In genomic region chr1:90509225-90510048, GRCh38 we compare ENCODE assay signal across 17 cellular contexts.
A peak's percentile ranks its signal among the peaks of the same experiment; 100 is the strongest.
DNase-seq lines count a peak whose midpoint lies in the region; ATAC-seq and TF ChIP-seq lines count a peak whose summit lies in the region.
"Had no signal": no experiment of that assay in that cellular context is flagged by ENCODE, and none has a peak within 500 bp of the region (broad histone marks: within the 10 kb centered on the region; RNA-seq: fewer than 3 reads in every experiment).

No MANE protein-coding gene starts in this region.

- H2BK120ac ChIP-seq in H9 (ENCODE audit: low read depth, low read length, poor library complexity, severe bottlenecking): no peak overlapping the region

- no peak overlapping the region for H3K56ac ChIP-seq in H9 (ENCODE audit: insufficient read length, low read depth, low read length)

- no peaks in the 10 kb centered on the region for H3K9me3 Mint-ChIP-seq in activated T-helper 2 cell treated with anti-CD3 and anti-CD28 coated beads, Interferon-gamma antibody, Interleukin-2, Interleukin-4, amounts not matched to agents 10 μg/mL and 5 μg/mL and 100 μg/mL, durations not matched to agents 14 hours and 24 hours and 36 hours
- no peaks in the 10 kb centered on the region for H3K9me3 Mint-ChIP-seq in H9

- H3K79me2 ChIP-seq in H9 (ENCODE audit: insufficient read depth, low read length): no peaks in the 10 kb centered on the region

- H3K27ac ChIP-seq in H9 (ENCODE audit: insufficient read length, low read depth, low read length): no peak overlapping the region
- H3K27ac ChIP-seq: adrenal gland, ovary, suprapubic skin had no signal

- no peak overlapping the region for H2AK5ac ChIP-seq in H9 (ENCODE audit: insufficient read length, low read length)

- no peaks in the 10 kb centered on the region for H3K4me1 ChIP-seq in H9 (ENCODE audit: insufficient read depth, low read length)
- H3K4me1 ChIP-seq: adrenal gland, suprapubic skin had no signal

- DNase-seq in activated T-helper 2 cell treated with anti-CD3 and anti-CD28 coated beads, Interferon-gamma antibody, Interleukin-2, Interleukin-4, amounts not matched to agents 10 μg/mL and 5 μg/mL and 100 μg/mL, durations not matched to agents 14 hours and 24 hours and 36 hours (ENCODE audit: low spot score): no peak
- no peak for DNase-seq in NCI-H446 (lab: John Stamatoyannopoulos, UW)
- no peak for DNase-seq in H9
- DNase-seq in Right ventricle myocardium superior: no peak
- no peak for DNase-seq in putamen (ENCODE audit: low spot score)
- DNase-seq: activated CD8-positive, alpha-beta T cell treated with anti-CD3 and anti-CD28 coated beads, Interleukin-2, amount 10 ng/mL, durations not matched to agents 7 days and 5 days; adrenal gland; NCI-H1436 treated with DMSO at 0.1 percent for 48 hours; NCI-H345; NK-92 treated with Interleukin-12 subunit alpha and Interleukin-12 subunit beta, amount 100 ng/mL, for 24 hours; ovary; stimulated activated CD4-positive, alpha-beta T cell treated with anti-CD3 and anti-CD28 coated beads, Interleukin-4, amount 100 ng/mL, for 1 hour had no signal

- no peak overlapping the region for H4K8ac ChIP-seq in H9 (replicated peaks; ENCODE audit: insufficient read length, low read depth, low read length)

- no peak overlapping the region for H3K14ac ChIP-seq in H9 (ENCODE audit: insufficient read depth, low read length)

- peaks cover 11% of the 10 kb centered on the region for H3K27me3 Mint-ChIP-seq in activated T-helper 2 cell treated with anti-CD3 and anti-CD28 coated beads, Interferon-gamma antibody, Interleukin-2, Interleukin-4, amounts not matched to agents 10 μg/mL and 5 μg/mL and 100 μg/mL, durations not matched to agents 14 hours and 24 hours and 36 hours (ENCODE audit: low read depth)
- H3K27me3 Mint-ChIP-seq in H9 (ENCODE audit: low read depth): no peaks in the 10 kb centered on the region

- no peaks in the 10 kb centered on the region for H4K20me1 ChIP-seq in H9 (ENCODE audit: control insufficient read depth, insufficient read depth, insufficient read length)

- no peaks in the 10 kb centered on the region for H3K23me2 ChIP-seq in H9 (ENCODE audit: insufficient read length, low read depth, low read length, poor library complexity, severe bottlenecking)

- intact Hi-C loops in activated T-helper 2 cell treated with anti-CD3 and anti-CD28 coated beads, Interferon-gamma antibody, Interleukin-2, Interleukin-4, amounts not matched to agents 10 μg/mL and 5 μg/mL and 100 μg/mL, durations not matched to agents 14 hours and 24 hours and 36 hours (cut with micrococcal nuclease): loop anchor here (1.0 to 2.0 kb wide), 2 partner anchors 23 to 49 kb away; no protein-coding TSS in a partner anchor
- intact Hi-C loops in Right ventricle myocardium superior (cut with DNase I): no loop called here

- H3K9ac ChIP-seq in H9 (ENCODE audit: extremely low read depth, insufficient read length, low read length): no peak overlapping the region

- H4K91ac ChIP-seq in H9 (ENCODE audit: insufficient read length, low read depth, low read length): no peak overlapping the region

- no peak overlapping the region for H3K4ac ChIP-seq in H9 (ENCODE audit: low read depth, low read length)

- WGBS in H9 (ENCODE audit: extremely low coverage, insufficient read length, low lambda C conversion rate): no CpG with 5 or more reads among the region's 2 CpGs

- no peak overlapping the region for H2AFZ ChIP-seq in H9 (ENCODE audit: low read length)

- ATAC-seq in GM18861 (IDR thresholded peaks at IDR 0.05; ENCODE audit: unreplicated experiment): peak; percentile 54
- ATAC-seq in GM21723 (IDR thresholded peaks at IDR 0.05; ENCODE audit: unreplicated experiment): peak; percentile 52
- ATAC-seq in HG03196 (IDR thresholded peaks at IDR 0.05; ENCODE audit: unreplicated experiment): peak; percentile 60
- ATAC-seq in Right ventricle myocardium superior (ENCODE audit: poor library complexity): no peak
- ATAC-seq: activated CD8-positive, alpha-beta T cell treated with anti-CD3 and anti-CD28 coated beads, Interleukin-2, amount 10 ng/mL, durations not matched to agents 7 days and 5 days had no signal

- H3K9me3 ChIP-seq in H9 (ENCODE audit: control insufficient read depth, low read depth, low read length): no peaks in the 10 kb centered on the region
- H3K9me3 ChIP-seq: adrenal gland, HAP-1, ovary, suprapubic skin had no signal

- H2BK5ac ChIP-seq in H9 (ENCODE audit: insufficient read length, low read length): no peak overlapping the region

- no peak overlapping the region for H3K23ac ChIP-seq in H9 (ENCODE audit: insufficient read length, low read depth, low read length)

- no peaks in the 10 kb centered on the region for H3K79me1 ChIP-seq in H9 (ENCODE audit: insufficient read depth, low read depth, low read length, poor library complexity, severe bottlenecking)

- no peak overlapping the region for H4K5ac ChIP-seq in H9 (ENCODE audit: insufficient read length, low read depth, low read length)

- H3K4me1 Mint-ChIP-seq in activated T-helper 2 cell treated with anti-CD3 and anti-CD28 coated beads, Interferon-gamma antibody, Interleukin-2, Interleukin-4, amounts not matched to agents 10 μg/mL and 5 μg/mL and 100 μg/mL, durations not matched to agents 14 hours and 24 hours and 36 hours (ENCODE audit: low read depth): peaks cover 21% of the 10 kb centered on the region
- H3K4me1 Mint-ChIP-seq in H9: peaks cover 30 to 31% of the 10 kb centered on the region in 2 experiments

- H3K4me3 Mint-ChIP-seq in activated T-helper 2 cell treated with anti-CD3 and anti-CD28 coated beads, Interferon-gamma antibody, Interleukin-2, Interleukin-4, amounts not matched to agents 10 μg/mL and 5 μg/mL and 100 μg/mL, durations not matched to agents 14 hours and 24 hours and 36 hours (ENCODE audit: low read depth): no peak overlapping the region
- no peak overlapping the region; a peak in 1 of 5 replicates for H3K4me3 Mint-ChIP-seq in H9
- H3K4me3 Mint-ChIP-seq: activated CD8-positive, alpha-beta T cell treated with anti-CD3 and anti-CD28 coated beads, Interleukin-2, amount 10 ng/mL, durations not matched to agents 7 days and 5 days had no signal

- H3K4me2 ChIP-seq in H9 (ENCODE audit: insufficient read depth, insufficient read length, low read length): no peak overlapping the region

- no peak overlapping the region for H3T11ph ChIP-seq in H9 (ENCODE audit: low read length)

- H3K27ac Mint-ChIP-seq in activated T-helper 2 cell treated with anti-CD3 and anti-CD28 coated beads, Interferon-gamma antibody, Interleukin-2, Interleukin-4, amounts not matched to agents 10 μg/mL and 5 μg/mL and 100 μg/mL, durations not matched to agents 14 hours and 24 hours and 36 hours: peak overlapping the region; percentile 67
- H3K27ac Mint-ChIP-seq in H9: no peak overlapping the region
- H3K27ac Mint-ChIP-seq: activated CD8-positive, alpha-beta T cell treated with anti-CD3 and anti-CD28 coated beads, Interleukin-2, amount 10 ng/mL, durations not matched to agents 7 days and 5 days had no signal

- no peak overlapping the region for H2BK20ac ChIP-seq in H9 (ENCODE audit: low read depth, low read length, poor library complexity, severe bottlenecking)

- H3K36me3 Mint-ChIP-seq in activated T-helper 2 cell treated with anti-CD3 and anti-CD28 coated beads, Interferon-gamma antibody, Interleukin-2, Interleukin-4, amounts not matched to agents 10 μg/mL and 5 μg/mL and 100 μg/mL, durations not matched to agents 14 hours and 24 hours and 36 hours (ENCODE audit: low read depth): peaks cover 2% of the 10 kb centered on the region
- H3K36me3 Mint-ChIP-seq in H9 (ENCODE audit: insufficient read depth in 1 of 3, low read depth in 3 of 3): no peaks in the 10 kb centered on the region

- H3K27me3 ChIP-seq in H9 (ENCODE audit: insufficient read depth, low read length): no peaks in the 10 kb centered on the region
- H3K27me3 ChIP-seq: adrenal gland, ovary, suprapubic skin had no signal

- no peak overlapping the region for H2BK12ac ChIP-seq in H9 (ENCODE audit: insufficient read length, low read depth, low read length)

- no peak for TF ChIP-seq CTCF in H9 (conservative IDR thresholded peaks at IDR 0.05)

- H3K18ac ChIP-seq in H9 (ENCODE audit: insufficient read length, low read depth, low read length): no peak overlapping the region

- H2BK15ac ChIP-seq in H9 (ENCODE audit: low read depth, low read length): no peak overlapping the region
